ENCODE assay signal across 8 cellular contexts in the genomic region with DNA sequence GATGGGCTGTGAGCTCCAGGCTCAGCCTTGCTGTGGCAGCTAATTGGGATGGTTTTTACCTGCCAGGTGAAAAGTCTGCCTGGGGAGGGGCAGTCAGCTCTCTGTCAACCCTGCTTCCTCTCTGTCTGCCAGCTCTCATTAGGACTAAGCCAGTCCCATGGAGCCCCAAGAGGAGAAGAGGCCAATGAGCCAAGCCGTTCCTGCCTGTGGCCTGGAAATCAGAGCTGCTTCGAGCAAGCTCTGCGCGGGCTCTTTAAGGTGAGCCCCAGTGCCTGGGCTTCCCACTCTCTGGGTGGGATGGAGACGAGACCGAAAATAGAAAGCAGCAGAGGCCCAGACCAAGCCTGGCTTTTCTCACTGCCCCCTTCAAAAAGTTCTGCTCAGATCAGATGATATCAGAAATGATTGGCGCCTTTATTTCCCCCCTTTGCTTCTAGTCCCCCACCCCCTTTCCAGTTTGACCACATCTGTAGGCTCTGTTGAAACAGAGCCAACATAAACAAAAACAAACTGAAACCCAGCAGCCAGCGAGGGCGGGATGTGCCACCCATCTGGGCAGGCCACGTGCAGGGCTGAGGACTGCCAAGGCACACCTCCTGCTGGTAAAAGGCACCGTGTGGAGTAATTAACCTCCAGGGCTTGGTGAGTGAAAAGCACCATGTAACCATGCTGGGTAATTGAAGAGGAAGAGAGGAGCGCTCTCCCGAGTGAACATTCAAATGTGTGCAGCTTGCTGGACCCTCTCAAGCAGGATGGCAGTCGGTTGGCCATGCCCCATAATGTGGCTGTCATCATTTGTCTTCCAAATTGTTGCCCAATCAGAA.
DNase-seq lines count a peak whose midpoint lies in the region; ATAC-seq and TF ChIP-seq lines count a peak whose summit lies in the region.

No MANE protein-coding gene starts in this region.

- peak overlapping the region; percentile 30; the same call in 1 of the 2 replicates for H3K9ac ChIP-seq in DND-41 (ENCODE audit: low read depth, low read length)
- H3K9ac ChIP-seq in smooth muscle cell (ENCODE audit: low read depth) = no peak overlapping the region

- DNase-seq in DND-41 (peak; percentile 79), NCI-H1048 (lab: John Stamatoyannopoulos, UW) (peak; percentile 3), cardiac septum (ENCODE audit: low spot score) (peak; percentile 74), smooth muscle cell (lab: John Stamatoyannopoulos, UW; ENCODE audit: unreplicated experiment) (peak; percentile 7), kidney glomerular epithelial cell (lab: John Stamatoyannopoulos, UW) (no peak)
- peak; percentile 34 for DNase-seq in activated CD4-positive, CD25-positive, alpha-beta regulatory T cell treated with anti-CD3 and anti-CD28 coated beads, Interleukin-2, amount 50 U/mL, for 72 hours

- peaks cover 3% of the 10 kb centered on the region for H3K27me3 ChIP-seq in DND-41 (ENCODE audit: insufficient read depth, low read length, poor library complexity)
- H3K27me3 ChIP-seq in smooth muscle cell (ENCODE audit: low read depth) = no peaks in the 10 kb centered on the region

- H3K79me2 ChIP-seq in DND-41 (ENCODE audit: insufficient read depth, low read length) (no peaks in the 10 kb centered on the region), smooth muscle cell (ENCODE audit: low read depth) (no peaks in the 10 kb centered on the region)

- H3K27ac ChIP-seq in DND-41 (ENCODE audit: low read length) (peak overlapping the region; percentile 60), smooth muscle cell (ENCODE audit: low read depth) (no peak overlapping the region)

- H3F3A ChIP-seq in smooth muscle cell (ENCODE audit: low read depth) = no peaks in the 10 kb centered on the region

- intact Hi-C loops in cardiac septum (cut with DNase I) = no loop called here

- 36% methylated on average over 14 of the region's 14 CpGs for WGBS in smooth muscle cell (ENCODE audit: low lambda C conversion rate)

- H3K36me3 ChIP-seq in DND-41 (ENCODE audit: insufficient read depth, low read length) (no peaks in the 10 kb centered on the region), smooth muscle cell (ENCODE audit: low read depth) (no peaks in the 10 kb centered on the region)

- H3K4me3 ChIP-seq in DND-41 (ENCODE audit: low read depth in 1 of 2, low read length in 2 of 2) (peak overlapping the region in 1 of 2 experiments; percentile 38; a peak in 2 of 4 replicates), smooth muscle cell (no peak overlapping the region)

- H2AFZ ChIP-seq in DND-41 (ENCODE audit: low read depth, low read length) (peak overlapping the region; percentile 58), smooth muscle cell (ENCODE audit: low read depth) (peak overlapping the region; percentile 62)

- no peaks in the 10 kb centered on the region for H4K20me1 ChIP-seq in DND-41 (ENCODE audit: insufficient read depth, low read length)
- no peaks in the 10 kb centered on the region for H4K20me1 ChIP-seq in smooth muscle cell (ENCODE audit: low read depth)

- no peak for TF ChIP-seq POLR2A in GM18505 (IDR thresholded peaks at IDR 0.05; ENCODE audit: borderline replicate concordance, extremely low read depth, insufficient read depth, insufficient read length)

- ATAC-seq in DND-41 (ENCODE audit: insufficient read depth, low read depth) (peak; percentile 92), GM21367 (IDR thresholded peaks at IDR 0.05; ENCODE audit: unreplicated experiment) (no peak), GM18505 (IDR thresholded peaks at IDR 0.05; ENCODE audit: unreplicated experiment) (no peak)

- H3K4me2 ChIP-seq in DND-41 (ENCODE audit: insufficient read depth, low read length) (peak overlapping the region; percentile 63), smooth muscle cell (peak overlapping the region; percentile 69)

- H3K4me1 ChIP-seq in DND-41 (ENCODE audit: insufficient read depth, low read length) (peaks cover 22% of the 10 kb centered on the region), smooth muscle cell (ENCODE audit: low read depth) (peaks cover 18% of the 10 kb centered on the region)

- H3K9me3 ChIP-seq in DND-41 (ENCODE audit: insufficient read depth, low read length, severe bottlenecking) (no peaks in the 10 kb centered on the region), smooth muscle cell (replicated peaks; ENCODE audit: low read depth) (no peaks in the 10 kb centered on the region)

- TF ChIP-seq CTCF in DND-41 (IDR thresholded peaks at IDR 0.05; ENCODE audit: borderline replicate concordance, extremely low read depth, low read length, poor library complexity, severe bottlenecking) = peak; percentile 53
- no peak for TF ChIP-seq CTCF in smooth muscle cell (IDR thresholded peaks at IDR 0.05; ENCODE audit: borderline replicate concordance, insufficient read depth, poor library complexity, severe bottlenecking)
